8 cellular contexts compared by ENCODE assay signal in genomic region chr16:30585022-30585399, GRCh38. TPM values are rescaled to one million over a fixed set of nuclear protein-coding genes. Genes with fewer than 3 reads are reported as not detected.
A peak's percentile ranks its signal among the peaks of the same experiment; 100 is the strongest.
DNase-seq lines count a peak whose midpoint lies in the region; ATAC-seq and TF ChIP-seq lines count a peak whose summit lies in the region.

No MANE protein-coding gene starts in this region.

- H3K4me3 Mint-ChIP-seq in nephron = peak overlapping the region; percentile 82 to 96 (median 88)

- no peaks in the 10 kb centered on the region for H3K27me3 Mint-ChIP-seq in nephron (ENCODE audit: low read depth)

- peaks cover 0 to 4% of the 10 kb centered on the region in 2 experiments; a peak in 1 of 4 replicates for H3K4me1 ChIP-seq in SK-N-SH (ENCODE audit: control insufficient read depth in 1 of 2, insufficient read depth in 2 of 2, low read depth in 1 of 2, low read length in 1 of 2)
- H3K4me1 ChIP-seq in NT2/D1 (ENCODE audit: insufficient read depth, insufficient read length) = peaks cover 6% of the 10 kb centered on the region
- no peaks in the 10 kb centered on the region for H3K4me1 ChIP-seq in ectodermal cell (ENCODE audit: control insufficient read depth, insufficient read depth, low read length)

- peak overlapping the region; percentile 94 for H2AFZ ChIP-seq in SK-N-SH (ENCODE audit: low read depth)

- H3K36me3 ChIP-seq in SK-N-SH (replicated peaks in 1 of 2; ENCODE audit: control insufficient read depth in 1 of 2, insufficient read depth in 2 of 2, low read length in 1 of 2) = peaks cover 7 to 16% of the 10 kb centered on the region in 2 experiments
- peaks cover 54% of the 10 kb centered on the region for H3K36me3 ChIP-seq in NT2/D1 (ENCODE audit: insufficient read depth, insufficient read length, low read length)
- peaks cover 12% of the 10 kb centered on the region for H3K36me3 ChIP-seq in ectodermal cell (ENCODE audit: control insufficient read depth, insufficient read depth, low read length)

- H3K9me3 ChIP-seq in SK-N-SH (no peaks in the 10 kb centered on the region), NT2/D1 (ENCODE audit: insufficient read depth, low read length) (no peaks in the 10 kb centered on the region), ectodermal cell (ENCODE audit: control insufficient read depth, low read length) (no peaks in the 10 kb centered on the region)

- CTCF ChIA-PET in SK-N-SH (lab: Yijun Ruan, JAX) = interaction anchor here (1.1 to 4.0 kb wide), 7 partner anchors 8 to 49 kb away, joined by 3 to 18 read pairs (median 5); partner anchors contain the start of gene ZNF689

- TF ChIP-seq EP300 in SK-N-SH (IDR thresholded peaks at IDR 0.05; ENCODE audit: borderline replicate concordance in 1 of 2, low read depth in 1 of 2, low read length in 1 of 2) = no peak

- TF ChIP-seq RAD21 in SK-N-SH (IDR thresholded peaks at IDR 0.05; ENCODE audit: low read length) = no peak

- H4K20me1 ChIP-seq in SK-N-SH (ENCODE audit: insufficient read depth) = no peaks in the 10 kb centered on the region

- peak overlapping the region; percentile 74 to 90 (median 80) for H3K27ac Mint-ChIP-seq in nephron

- no peaks in the 10 kb centered on the region for H3K9me2 ChIP-seq in SK-N-SH

- no peak for ATAC-seq in SK-N-SH treated with all-trans-retinoic acid at 6 μM for 48 hours
- peak; percentile 24 for ATAC-seq in HG02610 (IDR thresholded peaks at IDR 0.05; ENCODE audit: unreplicated experiment)

- no peaks in the 10 kb centered on the region for H3K9me3 Mint-ChIP-seq in nephron

- H3K9ac ChIP-seq in SK-N-SH (peak overlapping the region; percentile 89), NT2/D1 (ENCODE audit: insufficient read length, low read depth) (peak overlapping the region; percentile 96)

- H3F3A ChIP-seq in SK-N-SH (replicated peaks; ENCODE audit: insufficient read depth) = no peaks in the 10 kb centered on the region

- peaks cover 63% of the 10 kb centered on the region for H3K79me2 ChIP-seq in SK-N-SH (ENCODE audit: insufficient read depth)

- TF ChIP-seq CTCF in SK-N-SH (IDR thresholded peaks at IDR 0.05) (no peak), nephron (IDR thresholded peaks at IDR 0.05; ENCODE audit: unreplicated experiment in 3 of 3) (no peak)

- DNase-seq in SK-N-SH (peak; percentile 64), NT2/D1 (ENCODE audit: low read depth, low spot score) (no peak), foreskin melanocyte (no peak), NCI-H1417 treated with DMSO at 0.1 percent for 48 hours (lab: John Stamatoyannopoulos, UW) (no peak)

- peaks cover 20% of the 10 kb centered on the region for H3K36me3 Mint-ChIP-seq in nephron (ENCODE audit: low read depth)

- H3K4me1 Mint-ChIP-seq in nephron = peaks cover 11% of the 10 kb centered on the region

- H3K27ac ChIP-seq in SK-N-SH (ENCODE audit: low read depth in 2 of 2, low read length in 1 of 2) (peak overlapping the region; percentile 87), ectodermal cell (ENCODE audit: insufficient read depth, low read depth, low read length, poor library complexity, severe bottlenecking) (no peak overlapping the region)

- POLR2A ChIA-PET in SK-N-SH (lab: Yijun Ruan, JAX) = interaction anchor here (0.7 to 3.0 kb wide), 6 partner anchors 8 to 155 kb away, joined by 3 to 23 read pairs (median 4); partner anchors contain the start of genes DCTPP1, ZNF688 and ZNF689

- H3K4me3 ChIP-seq in SK-N-SH (ENCODE audit: low read depth in 2 of 2, low read length in 1 of 2) (peak overlapping the region; percentile 67 to 86), NT2/D1 (ENCODE audit: insufficient read length, low read depth) (peak overlapping the region; percentile 78), ectodermal cell (ENCODE audit: insufficient read depth, low read depth, low read length) (peak overlapping the region; percentile 75)

- WGBS in SK-N-SH (ENCODE audit: low lambda C conversion rate) = 49% methylated on average over 17 of the region's 23 CpGs
- WGBS in ectodermal cell, 2 experiments = 2 to 3% methylated on average over 23 of the region's 23 CpGs

- H3K27me3 ChIP-seq in SK-N-SH (ENCODE audit: insufficient read depth) = no peaks in the 10 kb centered on the region
- H3K27me3 ChIP-seq in NT2/D1 (ENCODE audit: insufficient read depth, insufficient read length) = no peaks in the 10 kb centered on the region
- no peaks in the 10 kb centered on the region for H3K27me3 ChIP-seq in ectodermal cell (ENCODE audit: control insufficient read depth, insufficient read depth, low read length, poor library complexity, severe bottlenecking)

- peak overlapping the region; percentile 93 for H3K4me2 ChIP-seq in SK-N-SH

TF ChIP-seq in SK-N-SH, 30 proteins besides CTCF, POLR2A, EP300 and RAD21:
- TF ChIP-seq USF1 (IDR thresholded peaks at IDR 0.05; ENCODE audit: borderline replicate concordance, low read depth) (no peak), TAF1 (IDR thresholded peaks at IDR 0.05; ENCODE audit: borderline replicate concordance, low read depth, low read length) (peak; percentile 40; the same call in 1 of the 2 replicates)

TF ChIP-seq in SK-N-SH treated with all-trans-retinoic acid at 6 μM for 48 hours, 23 proteins besides CTCF, POLR2A, EP300 and RAD21 (continues in another document):
- TF ChIP-seq, protein P1, sequence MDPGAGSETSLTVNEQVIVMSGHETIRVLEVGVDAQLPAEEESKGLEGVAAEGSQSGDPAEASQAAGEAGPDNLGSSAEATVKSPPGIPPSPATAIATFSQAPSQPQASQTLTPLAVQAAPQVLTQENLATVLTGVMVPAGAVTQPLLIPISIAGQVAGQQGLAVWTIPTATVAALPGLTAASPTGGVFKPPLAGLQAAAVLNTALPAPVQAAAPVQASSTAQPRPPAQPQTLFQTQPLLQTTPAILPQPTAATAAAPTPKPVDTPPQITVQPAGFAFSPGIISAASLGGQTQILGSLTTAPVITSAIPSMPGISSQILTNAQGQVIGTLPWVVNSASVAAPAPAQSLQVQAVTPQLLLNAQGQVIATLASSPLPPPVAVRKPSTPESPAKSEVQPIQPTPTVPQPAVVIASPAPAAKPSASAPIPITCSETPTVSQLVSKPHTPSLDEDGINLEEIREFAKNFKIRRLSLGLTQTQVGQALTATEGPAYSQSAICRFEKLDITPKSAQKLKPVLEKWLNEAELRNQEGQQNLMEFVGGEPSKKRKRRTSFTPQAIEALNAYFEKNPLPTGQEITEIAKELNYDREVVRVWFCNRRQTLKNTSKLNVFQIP (CRISPR knock-in tag; IDR thresholded peaks at IDR 0.05; ENCODE audit: borderline replicate concordance, low read depth) = no peak
- TF ChIP-seq BACH2 (CRISPR knock-in tag; IDR thresholded peaks at IDR 0.05; ENCODE audit: borderline replicate concordance) (no peak), GLIS3 (CRISPR knock-in tag; IDR thresholded peaks at IDR 0.05) (no peak), ISL1 (CRISPR knock-in tag; IDR thresholded peaks at IDR 0.05) (no peak), PATZ1 (CRISPR knock-in tag; IDR thresholded peaks at IDR 0.05; ENCODE audit: borderline replicate concordance) (no peak), PPARA (CRISPR knock-in tag; IDR thresholded peaks at IDR 0.05; ENCODE audit: borderline replicate concordance) (no peak), CSDC2 (CRISPR knock-in tag; IDR thresholded peaks at IDR 0.05) (no peak)

RNA-seq across cellular contexts. Expression of gene ZNF785, which starts 0.5 kb away (rescaled TPM):
- polyA plus RNA-seq in SK-N-SH (2012; rRNA removed) = 8.8 and 10.6 TPM in 2 replicates
- polyA plus RNA-seq in SK-N-SH (2012; cell fraction: cytosol; rRNA removed) = 6.2 and 7.5 TPM in 2 replicates
- polyA plus RNA-seq in SK-N-SH (2012; cell fraction: nucleus; rRNA removed) = 26.6 and 33.7 TPM in 2 replicates
- 24.7 TPM for polyA plus RNA-seq in ectodermal cell (2013, experiment 1 of 4)
- 21.5 TPM for polyA plus RNA-seq in ectodermal cell (2013, experiment 2 of 4)
- 15.5 TPM for polyA plus RNA-seq in ectodermal cell (2013, experiment 3 of 4)
- polyA plus RNA-seq in ectodermal cell (2013, experiment 4 of 4) = 18.2 TPM

RNA-seq across cellular contexts. Expression of gene ZNF688, which starts 13.5 kb away (rescaled TPM):
- polyA plus RNA-seq in SK-N-SH (2012; rRNA removed) = 9.1 and 13.4 TPM in 2 replicates
- 6.9 and 8.3 TPM in 2 replicates for polyA plus RNA-seq in SK-N-SH (2012; cell fraction: cytosol; rRNA removed)
- 17.1 and 29.2 TPM in 2 replicates for polyA plus RNA-seq in SK-N-SH (2012; cell fraction: nucleus; rRNA removed)
- polyA plus RNA-seq in ectodermal cell (2013, experiment 1 of 4) = 8.5 TPM
- polyA plus RNA-seq in ectodermal cell (2013, experiment 2 of 4) = 8.4 TPM
- polyA plus RNA-seq in ectodermal cell (2013, experiment 3 of 4) = 5.5 TPM
- 8.8 TPM for polyA plus RNA-seq in ectodermal cell (2013, experiment 4 of 4)

RNA-seq across cellular contexts. Expression of gene ZNF689, which starts 25.2 kb away (rescaled TPM):
- 2.9 and 3.4 TPM in 2 replicates for polyA plus RNA-seq in SK-N-SH (2012; rRNA removed)
- polyA plus RNA-seq in SK-N-SH (2012; cell fraction: cytosol; rRNA removed) = 2.5 and 3.1 TPM in 2 replicates
- polyA plus RNA-seq in SK-N-SH (2012; cell fraction: nucleus; rRNA removed) = 3.4 and 4.1 TPM in 2 replicates
- 23.7 TPM for polyA plus RNA-seq in ectodermal cell (2013, experiment 1 of 4)
- 22.9 TPM for polyA plus RNA-seq in ectodermal cell (2013, experiment 2 of 4)
- polyA plus RNA-seq in ectodermal cell (2013, experiment 3 of 4) = 17.0 TPM
- polyA plus RNA-seq in ectodermal cell (2013, experiment 4 of 4) = 17.5 TPM

RNA-seq across cellular contexts. Expression of gene ZNF764, which starts 26.8 kb away (rescaled TPM):
- 2.8 and 3.4 TPM in 2 replicates for polyA plus RNA-seq in SK-N-SH (2012; rRNA removed)
- 2.3 and 3.0 TPM in 2 replicates for polyA plus RNA-seq in SK-N-SH (2012; cell fraction: cytosol; rRNA removed)
- 5.2 and 7.8 TPM in 2 replicates for polyA plus RNA-seq in SK-N-SH (2012; cell fraction: nucleus; rRNA removed)
- 10.1 TPM for polyA plus RNA-seq in ectodermal cell (2013, experiment 1 of 4)
- polyA plus RNA-seq in ectodermal cell (2013, experiment 2 of 4) = 9.4 TPM
- polyA plus RNA-seq in ectodermal cell (2013, experiment 3 of 4) = 9.0 TPM
- 9.8 TPM for polyA plus RNA-seq in ectodermal cell (2013, experiment 4 of 4)

RNA-seq across cellular contexts. Expression of gene ZNF747, which starts 50.4 kb away (rescaled TPM):
- 5.6 and 5.8 TPM in 2 replicates for polyA plus RNA-seq in SK-N-SH (2012; rRNA removed)
- 4.4 and 5.5 TPM in 2 replicates for polyA plus RNA-seq in SK-N-SH (2012; cell fraction: cytosol; rRNA removed)
- 7.4 and 8.4 TPM in 2 replicates for polyA plus RNA-seq in SK-N-SH (2012; cell fraction: nucleus; rRNA removed)
- polyA plus RNA-seq in ectodermal cell (2013, experiment 1 of 4) = 12.1 TPM
- 15.4 TPM for polyA plus RNA-seq in ectodermal cell (2013, experiment 2 of 4)
- polyA plus RNA-seq in ectodermal cell (2013, experiment 3 of 4) = 7.8 TPM
- polyA plus RNA-seq in ectodermal cell (2013, experiment 4 of 4) = 8.7 TPM
